In genomic region chr6:16352821-16353438, GRCh38 we compare ENCODE assay signal across 34 cellular contexts.
DNase-seq lines count a peak whose midpoint lies in the region; ATAC-seq and TF ChIP-seq lines count a peak whose summit lies in the region.
"Had no signal": no experiment of that assay in that cellular context is flagged by ENCODE, and none has a peak within 500 bp of the region (broad histone marks: within the 10 kb centered on the region; RNA-seq: fewer than 3 reads in every experiment).

No MANE protein-coding gene starts in this region.

- 90 to 94% methylated on average over 12 to 19 of the region's 19 CpGs for WGBS in endodermal cell (ENCODE audit: insufficient coverage in 1 of 2, insufficient read length in 1 of 2), 2 experiments
- WGBS in trophoblast cell (ENCODE audit: extremely low coverage, insufficient coverage, insufficient read length), result no CpG with 5 or more reads among the region's 19 CpGs

- no peak for TF ChIP-seq CTCF in endodermal cell (conservative IDR thresholded peaks at IDR 0.05)
- no peak for TF ChIP-seq CTCF in vagina (IDR thresholded peaks at IDR 0.05)

- no peak overlapping the region for H3K14ac ChIP-seq in trophoblast cell (ENCODE audit: low read length)

- H3K27ac ChIP-seq in endodermal cell (ENCODE audit: low read depth, low read length), result no peak overlapping the region
- no peak overlapping the region for H3K27ac ChIP-seq in trophoblast cell (ENCODE audit: low read depth, low read length)
- peak overlapping the region; percentile 66 for H3K27ac ChIP-seq in vagina
- H3K27ac ChIP-seq: BLaER1 treated with 17β-estradiol and CSF1 and Interleukin-3, amounts not matched to agents 10 nM and 100 nM; cardiac muscle cell; neutrophil had no signal

- no peak overlapping the region for H3K4ac ChIP-seq in trophoblast cell (ENCODE audit: low read depth, low read length)

- TF ChIP-seq POLR2A in vagina (IDR thresholded peaks at IDR 0.05), result no peak

- H3K4me1 ChIP-seq in endodermal cell (ENCODE audit: control insufficient read depth, insufficient read depth, low read length), result no peaks in the 10 kb centered on the region
- peaks cover 19 to 23% of the 10 kb centered on the region in 2 experiments for H3K4me1 ChIP-seq in trophoblast cell (ENCODE audit: control insufficient read depth in 1 of 2, insufficient read depth in 2 of 2, low read length in 2 of 2)
- peaks cover 10% of the 10 kb centered on the region for H3K4me1 ChIP-seq in vagina
- H3K4me1 ChIP-seq: BLaER1 treated with 17β-estradiol and CSF1 and Interleukin-3, amounts not matched to agents 10 nM and 100 nM had no signal

- H2BK12ac ChIP-seq in trophoblast cell (ENCODE audit: low read length), result peak overlapping the region; percentile 61

- no peak overlapping the region for H2BK120ac ChIP-seq in trophoblast cell (ENCODE audit: insufficient read depth, low read length, poor library complexity)

- DNase-seq in endodermal cell, result peak; percentile 12
- peak; percentile 84 to 90 for DNase-seq in trophoblast cell
- DNase-seq in vagina (ENCODE audit: extremely low spot score in 2 of 2), result no peak
- no peak for DNase-seq in cardiac septum (ENCODE audit: low spot score)
- no peak for DNase-seq in left lobe of liver (ENCODE audit: low spot score)
- DNase-seq in activated gamma-delta T cell treated with Interleukin-2 at 50 U/mL for 16 hours, result no peak
- DNase-seq: activated CD4-positive, alpha-beta memory T cell treated with anti-CD3 and anti-CD28 coated beads for 36 hours; activated CD4-positive, alpha-beta T cell treated with anti-CD3 and anti-CD28 coated beads for 1 hour; activated CD8-positive, alpha-beta memory T cell treated with anti-CD3 and anti-CD28 coated beads, Interleukin-2, amount 50 U/mL, for 48 hours; amygdala; heart right ventricle; Kasumi-1; kidney; MV-4-11; naive thymus-derived CD4-positive, alpha-beta T cell; NCI-H1436; NCI-H2081; NCI-H2227 treated with DMSO at 0.1 percent for 48 hours; NCI-H526; Right ventricle myocardium superior; stimulated activated CD4-positive, alpha-beta T cell treated with anti-CD3 and anti-CD28 coated beads, Interleukin-15, amount 100 ng/mL, for 24 hours; stimulated activated CD4-positive, alpha-beta T cell treated with anti-CD3 and anti-CD28 coated beads, Interleukin-4, amount 100 ng/mL, for 4 hours; substantia nigra had no signal

- H3K9ac ChIP-seq in endodermal cell (ENCODE audit: extremely low read depth, low read length, poor library complexity, severe bottlenecking) (no peak overlapping the region), trophoblast cell (ENCODE audit: low read length) (no peak overlapping the region)
- H3K9ac ChIP-seq: BLaER1 treated with 17β-estradiol and CSF1 and Interleukin-3, amounts not matched to agents 10 nM and 100 nM had no signal

- H4K12ac ChIP-seq in trophoblast cell (ENCODE audit: low read depth, low read length), result no peak overlapping the region

- H2AFZ ChIP-seq in trophoblast cell (ENCODE audit: insufficient read depth, low read length, poor library complexity), result no peak overlapping the region

- no peak overlapping the region for H4K91ac ChIP-seq in trophoblast cell (ENCODE audit: low read depth, low read length)

- peak overlapping the region; percentile 35 for H4K8ac ChIP-seq in trophoblast cell (ENCODE audit: low read depth, low read length)

- H3K4me3 ChIP-seq in endodermal cell (ENCODE audit: low read length) (no peak overlapping the region), trophoblast cell (ENCODE audit: low read depth, low read length) (no peak overlapping the region), vagina (no peak overlapping the region)
- H3K4me3 ChIP-seq: BLaER1 treated with 17β-estradiol and CSF1 and Interleukin-3, amounts not matched to agents 10 nM and 100 nM; cardiac muscle cell; esophagus muscularis mucosa; heart right ventricle had no signal

- H3K4me1 Mint-ChIP-seq in activated T-helper 17 cell treated with anti-CD3 and anti-CD28 coated beads, Interleukin-2, amount 50 U/mL, for 72 hours, result peaks cover 8% of the 10 kb centered on the region
- peaks cover 4% of the 10 kb centered on the region for H3K4me1 Mint-ChIP-seq in endodermal cell

- peaks cover 13% of the 10 kb centered on the region for H3K79me1 ChIP-seq in trophoblast cell (ENCODE audit: low read length)

- H3K36me3 ChIP-seq in endodermal cell (ENCODE audit: control insufficient read depth, insufficient read depth, low read length), result no peaks in the 10 kb centered on the region
- no peaks in the 10 kb centered on the region for H3K36me3 ChIP-seq in trophoblast cell (ENCODE audit: control insufficient read depth in 1 of 2, insufficient read depth in 2 of 2, low read length in 2 of 2)
- no peaks in the 10 kb centered on the region for H3K36me3 ChIP-seq in vagina
- H3K36me3 ChIP-seq: cardiac muscle cell, esophagus muscularis mucosa, heart right ventricle, neutrophil had no signal

- H3K27me3 Mint-ChIP-seq in activated T-helper 17 cell treated with anti-CD3 and anti-CD28 coated beads, Interleukin-2, amount 50 U/mL, for 72 hours, result no peaks in the 10 kb centered on the region
- H3K27me3 Mint-ChIP-seq in endodermal cell (ENCODE audit: insufficient read depth), result no peaks in the 10 kb centered on the region
- H3K27me3 Mint-ChIP-seq: activated CD4-positive, alpha-beta memory T cell treated with anti-CD3 and anti-CD28 coated beads for 36 hours; naive thymus-derived CD4-positive, alpha-beta T cell; progenitor cell of endocrine pancreas had no signal

- peaks cover 15% of the 10 kb centered on the region for H3K36me3 Mint-ChIP-seq in activated T-helper 17 cell treated with anti-CD3 and anti-CD28 coated beads, Interleukin-2, amount 50 U/mL, for 72 hours (ENCODE audit: low read depth)
- no peaks in the 10 kb centered on the region for H3K36me3 Mint-ChIP-seq in endodermal cell (ENCODE audit: low read depth)
- H3K36me3 Mint-ChIP-seq: activated CD4-positive, alpha-beta memory T cell treated with anti-CD3 and anti-CD28 coated beads for 36 hours; activated naive CD4-positive, alpha-beta T cell treated with anti-CD3 and anti-CD28 coated beads, Interleukin-2, amount 50 U/mL, for 72 hours had no signal

- peaks cover 3% of the 10 kb centered on the region for H3K9me3 Mint-ChIP-seq in activated T-helper 17 cell treated with anti-CD3 and anti-CD28 coated beads, Interleukin-2, amount 50 U/mL, for 72 hours
- H3K9me3 Mint-ChIP-seq in endodermal cell, result peaks cover under 1% of the 10 kb centered on the region
- H3K9me3 Mint-ChIP-seq: activated CD4-positive, alpha-beta memory T cell treated with anti-CD3 and anti-CD28 coated beads for 36 hours; activated naive CD4-positive, alpha-beta T cell treated with anti-CD3 and anti-CD28 coated beads, Interleukin-2, amount 50 U/mL, for 72 hours; activated T-helper 2 cell treated with anti-CD3 and anti-CD28 coated beads, Interferon-gamma antibody, Interleukin-2, Interleukin-4, amounts not matched to agents 10 μg/mL and 5 μg/mL and 100 μg/mL, durations not matched to agents 14 hours and 24 hours and 36 hours; mesothelial cell of epicardium had no signal

- no peak overlapping the region for H3K4me3 Mint-ChIP-seq in activated T-helper 17 cell treated with anti-CD3 and anti-CD28 coated beads, Interleukin-2, amount 50 U/mL, for 72 hours
- H3K4me3 Mint-ChIP-seq in endodermal cell, result no peak overlapping the region
- H3K4me3 Mint-ChIP-seq: activated CD4-positive, alpha-beta memory T cell treated with anti-CD3 and anti-CD28 coated beads for 36 hours; mesothelial cell of epicardium; naive thymus-derived CD4-positive, alpha-beta T cell had no signal

- no peak overlapping the region for H2BK5ac ChIP-seq in trophoblast cell (ENCODE audit: low read depth, low read length, poor library complexity)

- H3K4me2 ChIP-seq in trophoblast cell (ENCODE audit: low read length), result no peak overlapping the region
- H3K4me2 ChIP-seq: BLaER1 treated with 17β-estradiol and CSF1 and Interleukin-3, amounts not matched to agents 10 nM and 100 nM had no signal

- no peak overlapping the region for H2AK5ac ChIP-seq in trophoblast cell (ENCODE audit: low read length)

- no peak for ATAC-seq in activated T-helper 17 cell treated with anti-CD3 and anti-CD28 coated beads, Interleukin-2, amount 50 U/mL, for 72 hours (replicated peaks)
- ATAC-seq in left lobe of liver, result no peak
- ATAC-seq: activated naive CD4-positive, alpha-beta T cell treated with anti-CD3 and anti-CD28 coated beads, Interleukin-2, amount 50 U/mL, for 72 hours; HCT116; naive thymus-derived CD4-positive, alpha-beta T cell; Panc1 had no signal

- intact Hi-C loops in vagina (cut with DNase I), result no loop called here
- intact Hi-C loops in cardiac septum (cut with DNase I), result no loop called here

- peak overlapping the region; percentile 17 for H3K27ac Mint-ChIP-seq in activated T-helper 17 cell treated with anti-CD3 and anti-CD28 coated beads, Interleukin-2, amount 50 U/mL, for 72 hours
- H3K27ac Mint-ChIP-seq in endodermal cell, result no peak overlapping the region
- H3K27ac Mint-ChIP-seq: activated CD4-positive, alpha-beta memory T cell treated with anti-CD3 and anti-CD28 coated beads for 36 hours; activated T-helper 2 cell treated with anti-CD3 and anti-CD28 coated beads, Interferon-gamma antibody, Interleukin-2, Interleukin-4, amounts not matched to agents 10 μg/mL and 5 μg/mL and 100 μg/mL, durations not matched to agents 14 hours and 24 hours and 36 hours; naive thymus-derived CD4-positive, alpha-beta T cell; progenitor cell of endocrine pancreas had no signal

- peaks cover 5% of the 10 kb centered on the region for H3K9me3 ChIP-seq in endodermal cell (ENCODE audit: control insufficient read depth, low read length)
- H3K9me3 ChIP-seq in trophoblast cell (ENCODE audit: insufficient read depth, low read depth, low read length), result no peaks in the 10 kb centered on the region
- no peaks in the 10 kb centered on the region for H3K9me3 ChIP-seq in vagina
- H3K9me3 ChIP-seq: BLaER1 treated with 17β-estradiol and CSF1 and Interleukin-3, amounts not matched to agents 10 nM and 100 nM; esophagus muscularis mucosa; heart right ventricle; neutrophil had no signal

- no peaks in the 10 kb centered on the region for H3K79me2 ChIP-seq in trophoblast cell (ENCODE audit: control insufficient read depth, insufficient read depth, low read length, poor library complexity)

- H3K27me3 ChIP-seq in endodermal cell (ENCODE audit: control insufficient read depth, insufficient read depth, low read length, poor library complexity, severe bottlenecking), result no peaks in the 10 kb centered on the region
- H3K27me3 ChIP-seq in trophoblast cell (ENCODE audit: insufficient read depth, low read length), result no peaks in the 10 kb centered on the region
- H3K27me3 ChIP-seq in vagina, result no peaks in the 10 kb centered on the region
- H3K27me3 ChIP-seq: BLaER1 treated with 17β-estradiol and CSF1 and Interleukin-3, amounts not matched to agents 10 nM and 100 nM; cardiac muscle cell; esophagus muscularis mucosa; heart right ventricle; neutrophil had no signal

- no peak overlapping the region for H3K18ac ChIP-seq in trophoblast cell (ENCODE audit: low read length)

- no peak overlapping the region for H3K23ac ChIP-seq in trophoblast cell (ENCODE audit: low read length)

Comparison
In these comparisons a context has a peak if more than half of its experiments do, and no peak if none do; other contexts are left out.
1. DNase-seq: peak in endodermal cell (single experiment) and trophoblast cell (2 of 2); none in vagina (0 of 2), cardiac septum (single experiment), left lobe of liver (single experiment) and activated gamma-delta T cell treated with Interleukin-2 at 50 U/mL for 16 hours (single experiment).